ENCODE assay signal across 16 cellular contexts in genomic region chr6:170308761-170309160, GRCh38. TPM values are rescaled to one million over a fixed set of nuclear protein-coding genes. Genes with fewer than 3 reads are reported as not detected.
DNase-seq lines count a peak whose midpoint lies in the region; ATAC-seq, FAIRE-seq and TF ChIP-seq lines count a peak whose summit lies in the region.
"Had no signal": no experiment of that assay in that cellular context is flagged by ENCODE, and none has a peak within 500 bp of the region (broad histone marks: within the 10 kb centered on the region; RNA-seq: fewer than 3 reads in every experiment).

No MANE protein-coding gene starts in this region.

- TF ChIP-seq RAD21 in HepG2 (CRISPR knock-in tag; IDR thresholded peaks at IDR 0.05), result no peak

- H3K4me3 ChIP-seq in HepG2 (replicated peaks in 1 of 3; ENCODE audit: insufficient read depth in 1 of 3, low read depth in 2 of 3, low read length in 3 of 3) (no peak overlapping the region), right lobe of liver (no peak overlapping the region), mesenchymal stem cell (ENCODE audit: insufficient read depth in 1 of 2, low read depth in 1 of 2, low read length in 2 of 2) (peak overlapping the region in 1 of 2 experiments; percentile 97)
- H3K4me3 ChIP-seq in effector memory CD4-positive, alpha-beta T cell (ENCODE audit: insufficient read depth, low read depth, low read length, poor library complexity, severe bottlenecking), result no peak overlapping the region

- intact Hi-C loops in HepG2 (cut with micrococcal nuclease; ENCODE audit: unreplicated experiment) (loop anchor here (5.0 to 10.0 kb wide), 3 partner anchors 116 to 606 kb away; partner anchors contain the start of genes C6orf120, PSMB1, TBP and WDR27), right lobe of liver (cut with DNase I) (no loop called here)

- H3K9ac ChIP-seq in HepG2 (ENCODE audit: insufficient read depth, low read depth, low read length), result no peak overlapping the region
- peak overlapping the region; percentile 46 for H3K9ac ChIP-seq in mesenchymal stem cell (ENCODE audit: low read length)

- no peaks in the 10 kb centered on the region; a peak in 1 of 5 replicates for H3K36me3 ChIP-seq in HepG2 (replicated peaks in 1 of 2; ENCODE audit: control insufficient read depth in 1 of 2, insufficient read depth in 2 of 2, low read length in 2 of 2)
- no peaks in the 10 kb centered on the region for H3K36me3 ChIP-seq in right lobe of liver
- H3K36me3 ChIP-seq in mesenchymal stem cell (ENCODE audit: control insufficient read depth in 1 of 2, insufficient read depth in 2 of 2, low read depth in 1 of 2, low read length in 2 of 2), result peaks cover 0 to 10% of the 10 kb centered on the region in 2 experiments
- no peaks in the 10 kb centered on the region for H3K36me3 ChIP-seq in effector memory CD4-positive, alpha-beta T cell (ENCODE audit: control insufficient read depth, insufficient read depth, low read length)
- H3K36me3 ChIP-seq: BE2C had no signal

- no peak overlapping the region for H3K4ac ChIP-seq in mesenchymal stem cell (ENCODE audit: low read depth in 1 of 2, low read length in 2 of 2)

- POLR2A ChIA-PET in HepG2 (lab: Yijun Ruan, JAX), result no interaction called here

- H4K91ac ChIP-seq in mesenchymal stem cell (ENCODE audit: low read length), result no peak overlapping the region

- no peak overlapping the region for H3K18ac ChIP-seq in mesenchymal stem cell (ENCODE audit: low read depth in 1 of 2, low read length in 2 of 2)

- H3K27ac ChIP-seq in HepG2 (ENCODE audit: extremely low read length, insufficient read depth, low read length) (no peak overlapping the region), right lobe of liver (no peak overlapping the region), mesenchymal stem cell (ENCODE audit: low read length, poor library complexity, severe bottlenecking) (no peak overlapping the region)
- no peak overlapping the region for H3K27ac ChIP-seq in effector memory CD4-positive, alpha-beta T cell (ENCODE audit: insufficient read depth, low read length, poor library complexity, severe bottlenecking)
- H3K27ac ChIP-seq: dorsolateral prefrontal cortex had no signal

- no peak for TF ChIP-seq EP300 in HepG2 (IDR thresholded peaks at IDR 0.05; ENCODE audit: low read depth in 2 of 2, low read length in 2 of 2)
- TF ChIP-seq EP300 in HepG2 (CRISPR knock-in tag; IDR thresholded peaks at IDR 0.05; ENCODE audit: borderline replicate concordance), result no peak

- peaks cover 42% of the 10 kb centered on the region for H3K4me1 Mint-ChIP-seq in T-helper 17 cell

- CTCF ChIA-PET in HepG2 (lab: Yijun Ruan, JAX; ENCODE audit: low intra/inter-chr PET ratio, low total read pairs), result no interaction called here

- TF ChIP-seq POLR2A in HepG2 (IDR thresholded peaks at IDR 0.05; ENCODE audit: insufficient read depth in 1 of 2, low read depth in 2 of 2, low read length in 2 of 2) (no peak), right lobe of liver (IDR thresholded peaks at IDR 0.05) (no peak)

- H3K4me3 Mint-ChIP-seq in T-helper 17 cell, result peak overlapping the region; percentile 94

- in situ Hi-C loops in HepG2 (cut with HindIII; ENCODE audit: extremely low pct_ligation_motif_present, low pct_unique_long_range_greater_than_20kb), result no loop called here

- H2BK5ac ChIP-seq in mesenchymal stem cell (ENCODE audit: low read depth, low read length, poor library complexity, severe bottlenecking), result no peak overlapping the region

- no peak overlapping the region for H3K14ac ChIP-seq in mesenchymal stem cell (ENCODE audit: low read length in 2 of 2)

- BruUV-seq in HepG2 (replicated peaks; lab: Mats Ljungman, UMichigan), result no TSS peak

- H2BK15ac ChIP-seq in mesenchymal stem cell (ENCODE audit: low read depth, poor library complexity, severe bottlenecking), result no peak overlapping the region

- no peak overlapping the region for H2AK5ac ChIP-seq in mesenchymal stem cell (ENCODE audit: low read length, severe bottlenecking)

- H4K8ac ChIP-seq in mesenchymal stem cell (ENCODE audit: low read length), result no peak overlapping the region

- H2AFZ ChIP-seq in HepG2 (ENCODE audit: low read length) (no peak overlapping the region), mesenchymal stem cell (ENCODE audit: low read depth, low read length) (no peak overlapping the region)

- H3K27me3 ChIP-seq in HepG2 (ENCODE audit: control insufficient read depth in 1 of 2, insufficient read depth in 2 of 2, low read length in 2 of 2) (no peaks in the 10 kb centered on the region; a peak in 1 of 5 replicates), right lobe of liver (no peaks in the 10 kb centered on the region), mesenchymal stem cell (ENCODE audit: control insufficient read depth in 1 of 2, insufficient read depth in 1 of 2, low read length in 2 of 2) (no peaks in the 10 kb centered on the region)
- H3K27me3 ChIP-seq in effector memory CD4-positive, alpha-beta T cell (replicated peaks; ENCODE audit: control insufficient read depth, insufficient read depth, low read length, poor library complexity, severe bottlenecking), result no peaks in the 10 kb centered on the region
- H3K27me3 ChIP-seq: BE2C, dorsolateral prefrontal cortex had no signal

- no peak for DNase-seq in HepG2 (ENCODE audit: low spot score)
- DNase-seq in right lobe of liver, result no peak
- no peak for DNase-seq in T-helper 17 cell
- DNase-seq in mesenchymal stem cell, result no peak
- no peak for DNase-seq in nucleus accumbens (lab: John Stamatoyannopoulos, UW)
- no peak for DNase-seq in effector memory CD4-positive, alpha-beta T cell
- no peak for DNase-seq in H4 (ENCODE audit: low spot score)
- DNase-seq: anterior cingulate cortex; BE2C; dorsolateral prefrontal cortex; NCI-H1436 treated with DMSO at 0.1 percent for 48 hours; NCI-H446 treated with DMSO at 0.1 percent for 48 hours; stimulated activated CD4-positive, alpha-beta T cell treated with anti-CD3 and anti-CD28 coated beads, Interleukin-2, amount 100 ng/mL, for 48 hours; T-helper 9 cell had no signal

- H3K4me1 ChIP-seq in HepG2 (ENCODE audit: insufficient read depth, low read length) (peaks cover 28% of the 10 kb centered on the region), right lobe of liver (peaks cover 0 to 15% (median 0%) of the 10 kb centered on the region in 4 donors), mesenchymal stem cell (ENCODE audit: control insufficient read depth, insufficient read depth, low read depth, low read length) (peaks cover 13% of the 10 kb centered on the region)
- peaks cover 27% of the 10 kb centered on the region for H3K4me1 ChIP-seq in effector memory CD4-positive, alpha-beta T cell (ENCODE audit: control insufficient read depth, insufficient read depth, low read length, poor library complexity, severe bottlenecking)
- H3K4me1 ChIP-seq: BE2C had no signal

- no peak overlapping the region for H2BK12ac ChIP-seq in mesenchymal stem cell (ENCODE audit: low read length in 2 of 2)

- WGBS in HepG2 (ENCODE audit: low lambda C conversion rate), result 95% methylated on average over 1 of the region's 1 CpG
- WGBS in right lobe of liver (ENCODE audit: insufficient coverage, low coverage, low lambda C conversion rate, missing lambda C conversion rate), result 93% methylated on average over 1 of the region's 1 CpG
- no CpG with 5 or more reads among the region's 1 CpG for WGBS in mesenchymal stem cell

- H3K36me3 Mint-ChIP-seq in T-helper 17 cell (ENCODE audit: low read depth), result peaks cover 2% of the 10 kb centered on the region

- H3K79me2 ChIP-seq in HepG2 (ENCODE audit: insufficient read depth, low read length), result peaks cover 65% of the 10 kb centered on the region

- H3K9me3 ChIP-seq in HepG2 (ENCODE audit: low read length) (no peaks in the 10 kb centered on the region), right lobe of liver (no peaks in the 10 kb centered on the region), T-helper 17 cell (ENCODE audit: control insufficient read depth, low read length, poor library complexity, severe bottlenecking) (no peaks in the 10 kb centered on the region), mesenchymal stem cell (ENCODE audit: control insufficient read depth, low read length) (no peaks in the 10 kb centered on the region)
- no peaks in the 10 kb centered on the region for H3K9me3 ChIP-seq in effector memory CD4-positive, alpha-beta T cell (ENCODE audit: control insufficient read depth, low read length)
- H3K9me3 ChIP-seq: BE2C had no signal

- H3K4me2 ChIP-seq in HepG2 (ENCODE audit: low read depth, low read length) (peak overlapping the region; percentile 84), mesenchymal stem cell (ENCODE audit: low read length, poor library complexity, severe bottlenecking) (no peak overlapping the region)

- H3K27me3 Mint-ChIP-seq in T-helper 17 cell, result peaks cover 11% of the 10 kb centered on the region

- no peak for TF ChIP-seq CTCF in HepG2 (CRISPR knock-in tag; IDR thresholded peaks at IDR 0.05)
- TF ChIP-seq CTCF in right lobe of liver (IDR thresholded peaks at IDR 0.05), result no peak

- no peak overlapping the region for H3K23ac ChIP-seq in mesenchymal stem cell (ENCODE audit: low read length in 2 of 2)

- H3K79me1 ChIP-seq in mesenchymal stem cell (replicated peaks; ENCODE audit: low read length, poor library complexity, severe bottlenecking), result peaks cover 11% of the 10 kb centered on the region

- H2BK120ac ChIP-seq in mesenchymal stem cell (ENCODE audit: low read depth, low read length), result no peak overlapping the region

- no peaks in the 10 kb centered on the region for H4K20me1 ChIP-seq in HepG2 (ENCODE audit: insufficient read depth, low read length)

- ATAC-seq in HepG2 (no peak), right lobe of liver (no peak), T-helper 17 cell (no peak), HG02938 (IDR thresholded peaks at IDR 0.05; ENCODE audit: unreplicated experiment) (no peak)

- FAIRE-seq in HepG2 (lab: Jason Lieb, UNC), result no peak
- FAIRE-seq: RCC 7860 had no signal

- peak overlapping the region; percentile 97 for H3K27ac Mint-ChIP-seq in T-helper 17 cell

RNA-seq across cellular contexts. Expression of gene FAM120B, which starts 2.2 kb away (rescaled TPM):
- total RNA-seq in HepG2 (2016; rRNA removed; fragmentation: Illumina TruSeq; extraction: Trizol) (10.7 and 18.3 TPM in 2 replicates), right lobe of liver (10 to 100 TPM in 5 of 6 experiments, 1 to 10 TPM in 1; 9.5 to 15.7 (median 13.1) TPM), T-helper 17 cell (10 to 100 TPM; 25.1 to 28.1 TPM)
- 14.5 and 14.8 TPM in 2 replicates for total RNA-seq in HepG2 (2016; cell fraction: cytosol; rRNA removed; fragmentation: Illumina TruSeq; extraction: Trizol; ENCODE audit: low read depth)
- total RNA-seq in HepG2 (2016; cell fraction: insoluble cytoplasmic fraction; rRNA removed; fragmentation: Illumina TruSeq; extraction: Trizol), result 10.1 and 18.3 TPM in 2 replicates
- total RNA-seq in HepG2 (2016; cell fraction: membrane; rRNA removed; fragmentation: Illumina TruSeq; extraction: Trizol), result 18.9 and 22.2 TPM in 2 replicates
- 16.8 and 19.1 TPM in 2 replicates for total RNA-seq in HepG2 (2016; cell fraction: nucleus; rRNA removed; fragmentation: Illumina TruSeq; extraction: Trizol)
- polyA plus RNA-seq in HepG2 (2011; rRNA removed), result 9.2 and 10.8 TPM in 2 replicates
- 6.1 and 6.8 TPM in 2 replicates for polyA plus RNA-seq in HepG2 (2011; cell fraction: cytosol; rRNA removed)
- 11.2 and 14.9 TPM in 2 replicates for polyA plus RNA-seq in HepG2 (2011; cell fraction: nucleus; rRNA removed)
- polyA plus RNA-seq in HepG2 (2012), result 10.6 and 12.8 TPM in 2 replicates
- polyA plus RNA-seq in HepG2 (2016; cell fraction: cytosol; fragmentation: Illumina TruSeq; extraction: Trizol; ENCODE audit: low read depth), result 1.4 and 1.6 TPM in 2 replicates
- polyA plus RNA-seq in HepG2 (2016; cell fraction: insoluble cytoplasmic fraction; fragmentation: Illumina TruSeq; extraction: Trizol; ENCODE audit: low read depth), result 21.6 TPM in 2 replicates
- 2.6 and 3.5 TPM in 2 replicates for polyA plus RNA-seq in HepG2 (2016; cell fraction: membrane; fragmentation: Illumina TruSeq; extraction: Trizol; ENCODE audit: low read depth)
- 17.9 and 21.0 TPM in 2 replicates for polyA plus RNA-seq in HepG2 (2016; cell fraction: nucleus; fragmentation: Illumina TruSeq; extraction: Trizol; ENCODE audit: insufficient read depth, low read depth)
- polyA minus RNA-seq in HepG2 (2011; rRNA and poly(A)+ RNA removed; ENCODE audit: low replicate concordance), result 18.9 and 22.3 TPM in 2 replicates
- polyA minus RNA-seq in HepG2 (2011; cell fraction: cytosol; rRNA and poly(A)+ RNA removed), result 8.3 and 10.0 TPM in 2 replicates
- polyA minus RNA-seq in HepG2 (2011; cell fraction: nucleus; rRNA and poly(A)+ RNA removed), result 39.7 and 55.7 TPM in 2 replicates
- polyA plus RNA-seq in mesenchymal stem cell (2013, experiment 1 of 2), result 17.6 TPM
- 17.4 TPM for polyA plus RNA-seq in mesenchymal stem cell (2013, experiment 2 of 2)
- total RNA-seq in H4 (2014; rRNA removed; shearing (Covaris generic)), result 4.8 and 5.6 TPM in 2 replicates

RNA-seq across cellular contexts. Expression of gene DLL1, which starts 17.9 kb away (rescaled TPM):
- total RNA-seq in HepG2 (2016; rRNA removed; fragmentation: Illumina TruSeq; extraction: Trizol) (not detected in 2 replicates), right lobe of liver (1 to 10 TPM; 2.0 to 9.6 (median 3.4) TPM), T-helper 17 cell (1 to 10 TPM; 1.3 to 2.7 TPM)
- not detected in 2 replicates for total RNA-seq in HepG2 (2016; cell fraction: cytosol; rRNA removed; fragmentation: Illumina TruSeq; extraction: Trizol; ENCODE audit: low read depth)
- not detected in 2 replicates for total RNA-seq in HepG2 (2016; cell fraction: insoluble cytoplasmic fraction; rRNA removed; fragmentation: Illumina TruSeq; extraction: Trizol)
- total RNA-seq in HepG2 (2016; cell fraction: membrane; rRNA removed; fragmentation: Illumina TruSeq; extraction: Trizol), result not detected in 2 replicates
- not detected in 2 replicates for total RNA-seq in HepG2 (2016; cell fraction: nucleus; rRNA removed; fragmentation: Illumina TruSeq; extraction: Trizol)
- not detected in 2 replicates for polyA plus RNA-seq in HepG2 (2011; rRNA removed)
- polyA plus RNA-seq in HepG2 (2011; cell fraction: cytosol; rRNA removed), result not detected in 2 replicates
- polyA plus RNA-seq in HepG2 (2011; cell fraction: nucleus; rRNA removed), result 0.10 TPM in 2 replicates
- polyA plus RNA-seq in HepG2 (2012), result not detected in 2 replicates
- polyA plus RNA-seq in HepG2 (2016; cell fraction: cytosol; fragmentation: Illumina TruSeq; extraction: Trizol; ENCODE audit: low read depth), result not detected in 2 replicates
- not detected in 2 replicates for polyA plus RNA-seq in HepG2 (2016; cell fraction: insoluble cytoplasmic fraction; fragmentation: Illumina TruSeq; extraction: Trizol; ENCODE audit: low read depth)
- polyA plus RNA-seq in HepG2 (2016; cell fraction: membrane; fragmentation: Illumina TruSeq; extraction: Trizol; ENCODE audit: low read depth), result not detected in 2 replicates
- polyA plus RNA-seq in HepG2 (2016; cell fraction: nucleus; fragmentation: Illumina TruSeq; extraction: Trizol; ENCODE audit: insufficient read depth, low read depth), result not detected in 2 replicates
- not detected in 2 replicates for polyA minus RNA-seq in HepG2 (2011; rRNA and poly(A)+ RNA removed; ENCODE audit: low replicate concordance)
- not detected in 2 replicates for polyA minus RNA-seq in HepG2 (2011; cell fraction: cytosol; rRNA and poly(A)+ RNA removed)
- polyA minus RNA-seq in HepG2 (2011; cell fraction: nucleus; rRNA and poly(A)+ RNA removed), result not detected in 2 replicates
- polyA plus RNA-seq in mesenchymal stem cell (2013, experiment 1 of 2), result 2.9 TPM
- 2.3 TPM for polyA plus RNA-seq in mesenchymal stem cell (2013, experiment 2 of 2)
- 0.54 and 2.2 TPM in 2 replicates for total RNA-seq in H4 (2014; rRNA removed; shearing (Covaris generic))
